In genomic region chr19:703329-703650, GRCh38 we compare ENCODE assay signal across 2 cellular contexts.
TF ChIP-seq lines count a peak whose summit lies in the region.

No MANE protein-coding gene starts in this region.

TF ChIP-seq in HEK293, 187 proteins besides CTCF, POLR2A, EP300 and RAD21:
- TF ChIP-seq ZNF16 (tag by site-specific recombination; IDR thresholded peaks at IDR 0.05; ENCODE audit: low read depth) (peak; percentile 93), ZNF677 (tag by site-specific recombination; IDR thresholded peaks at IDR 0.05) (no peak), ZBTB21 (tag by site-specific recombination; IDR thresholded peaks at IDR 0.05) (no peak), ZBTB8A (tag by site-specific recombination; IDR thresholded peaks at IDR 0.05) (0 out of 2 replicates have a peak, but pooled peaks have one; percentile 15), ZNF221 (tag by site-specific recombination; IDR thresholded peaks at IDR 0.05; ENCODE audit: borderline replicate concordance) (no peak), OVOL3 (tag by site-specific recombination; IDR thresholded peaks at IDR 0.05) (no peak), ZNF707 (tag by site-specific recombination; IDR thresholded peaks at IDR 0.05) (no peak)
- TF ChIP-seq, protein P1, sequence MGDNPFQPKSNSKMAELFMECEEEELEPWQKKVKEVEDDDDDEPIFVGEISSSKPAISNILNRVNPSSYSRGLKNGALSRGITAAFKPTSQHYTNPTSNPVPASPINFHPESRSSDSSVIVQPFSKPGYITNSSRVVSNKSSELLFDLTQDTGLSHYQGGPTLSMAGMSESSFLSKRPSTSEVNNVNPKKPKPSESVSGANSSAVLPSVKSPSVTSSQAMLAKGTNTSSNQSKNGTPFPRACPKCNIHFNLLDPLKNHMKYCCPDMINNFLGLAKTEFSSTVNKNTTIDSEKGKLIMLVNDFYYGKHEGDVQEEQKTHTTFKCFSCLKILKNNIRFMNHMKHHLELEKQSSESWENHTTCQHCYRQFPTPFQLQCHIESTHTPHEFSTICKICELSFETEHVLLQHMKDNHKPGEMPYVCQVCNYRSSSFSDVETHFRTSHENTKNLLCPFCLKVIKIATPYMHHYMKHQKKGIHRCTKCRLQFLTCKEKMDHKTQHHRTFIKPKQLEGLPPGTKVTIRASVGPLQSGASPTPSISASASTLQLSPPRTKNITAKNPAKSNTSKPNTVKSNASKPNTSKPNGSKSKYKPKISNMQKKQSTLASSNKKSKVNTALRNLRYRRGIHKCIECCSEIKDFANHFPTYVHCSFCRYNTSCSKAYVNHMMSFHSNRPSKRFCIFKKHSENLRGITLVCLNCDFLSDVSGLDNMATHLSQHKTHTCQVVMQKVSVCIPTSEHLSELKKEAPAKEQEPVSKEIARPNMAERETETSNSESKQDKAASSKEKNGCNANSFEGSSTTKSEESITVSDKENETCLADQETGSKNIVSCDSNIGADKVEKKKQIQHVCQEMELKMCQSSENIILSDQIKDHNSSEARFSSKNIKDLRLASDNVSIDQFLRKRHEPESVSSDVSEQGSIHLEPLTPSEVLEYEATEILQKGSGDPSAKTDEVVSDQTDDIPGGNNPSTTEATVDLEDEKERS (tag by site-specific recombination; IDR thresholded peaks at IDR 0.05): no peak

TF ChIP-seq in H1, 55 proteins besides CTCF, POLR2A, EP300 and RAD21:
- TF ChIP-seq KDM1A (IDR thresholded peaks at IDR 0.05; ENCODE audit: borderline replicate concordance, low read length): peak; percentile 99
- no peak for TF ChIP-seq RXRA (IDR thresholded peaks at IDR 0.05; ENCODE audit: insufficient read depth, low read depth, low read length)
- TF ChIP-seq HDAC2 (IDR thresholded peaks at IDR 0.05; ENCODE audit: borderline replicate concordance in 1 of 2, low read depth in 2 of 2, low read length in 2 of 2): peak in 1 of 2 experiments; percentile 98; a peak in 1 of 4 replicates
